In the genomic region with DNA sequence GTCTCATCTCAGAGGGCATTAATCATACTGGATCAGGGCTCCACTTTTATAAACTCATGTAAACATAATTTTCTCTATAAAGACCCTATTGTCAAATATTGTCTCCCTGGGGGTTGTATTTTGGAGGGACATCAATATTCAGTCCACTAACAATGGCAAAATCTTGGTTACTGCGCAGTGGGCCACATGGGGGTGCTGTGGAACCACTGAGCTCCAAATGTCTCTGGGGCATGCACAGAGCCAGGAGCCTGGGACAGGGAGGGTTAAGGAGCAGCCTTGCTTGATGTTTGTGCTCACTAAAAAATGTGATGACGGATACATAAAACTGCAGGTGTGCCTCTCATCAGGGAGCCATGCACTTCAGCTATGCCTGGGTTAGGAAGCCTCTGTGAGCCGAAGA, we compare ENCODE assay signal across 9 cellular contexts.
DNase-seq lines count a peak whose midpoint lies in the region; ATAC-seq and TF ChIP-seq lines count a peak whose summit lies in the region.
"Had no signal": no experiment of that assay in that cellular context is flagged by ENCODE, and none has a peak within 500 bp of the region (broad histone marks: within the 10 kb centered on the region; RNA-seq: fewer than 3 reads in every experiment).

No MANE protein-coding gene starts in this region.

- no peak for ATAC-seq in heart right ventricle
- no peak for ATAC-seq in HG03342 (IDR thresholded peaks at IDR 0.05; ENCODE audit: unreplicated experiment)

- H3K27me3 ChIP-seq in cardiac muscle cell = no peaks in the 10 kb centered on the region
- peaks cover 0 to 27% (median 6%) of the 10 kb centered on the region in 7 donors for H3K27me3 ChIP-seq in heart right ventricle
- no peaks in the 10 kb centered on the region for H3K27me3 ChIP-seq in WERI-Rb-1 (ENCODE audit: insufficient read depth, low read depth, severe bottlenecking)
- H3K27me3 ChIP-seq: SJSA1 had no signal

- DNase-seq in cardiac muscle cell (ENCODE audit: low read depth in 1 of 2, low spot score in 1 of 2) (no peak), heart right ventricle (no peak), WERI-Rb-1 (peak; percentile 63), epithelial cell of esophagus (ENCODE audit: low read depth) (peak; percentile 19), NCI-H187 treated with DMSO at 0.1 percent for 48 hours (lab: John Stamatoyannopoulos, UW) (no peak), DMS 273 (lab: John Stamatoyannopoulos, UW; ENCODE audit: unreplicated experiment) (no peak), inferior parietal cortex (ENCODE audit: extremely low spot score) (no peak)

- H3K27ac ChIP-seq in cardiac muscle cell (no peak overlapping the region), heart right ventricle (no peak overlapping the region), WERI-Rb-1 (no peak overlapping the region)
- H3K27ac ChIP-seq: SJSA1 had no signal

- intact Hi-C loops in heart right ventricle (cut with DNase I) = no loop called here

- H3K9me3 ChIP-seq in cardiac muscle cell (ENCODE audit: low read depth) (no peaks in the 10 kb centered on the region), heart right ventricle (no peaks in the 10 kb centered on the region), WERI-Rb-1 (ENCODE audit: severe bottlenecking) (no peaks in the 10 kb centered on the region)
- H3K9me3 ChIP-seq: SJSA1 had no signal

- H3K36me3 ChIP-seq in cardiac muscle cell (no peaks in the 10 kb centered on the region), heart right ventricle (no peaks in the 10 kb centered on the region), WERI-Rb-1 (no peaks in the 10 kb centered on the region)
- H3K36me3 ChIP-seq: SJSA1 had no signal

- TF ChIP-seq CTCF in cardiac muscle cell (IDR thresholded peaks at IDR 0.05; ENCODE audit: low read depth, low read length) = peak; percentile 25
- peak in 2 of 9 donors; percentile 17 to 24 for TF ChIP-seq CTCF in heart right ventricle (IDR thresholded peaks at IDR 0.05)
- TF ChIP-seq CTCF in WERI-Rb-1 (IDR thresholded peaks at IDR 0.05; ENCODE audit: low read depth, low read length) = peak; percentile 78
- peak; percentile 47 for TF ChIP-seq CTCF in epithelial cell of esophagus (IDR thresholded peaks at IDR 0.05; ENCODE audit: insufficient read depth, low read depth, low read length, missing control alignments)

- 40 to 44% methylated on average over 3 of the region's 3 CpGs for WGBS in heart right ventricle, 2 donors

- H3K4me3 ChIP-seq in cardiac muscle cell = no peak overlapping the region
- H3K4me3 ChIP-seq in heart right ventricle = no peak overlapping the region
- no peak overlapping the region for H3K4me3 ChIP-seq in WERI-Rb-1 (ENCODE audit: low read depth, low read length)
- H3K4me3 ChIP-seq in epithelial cell of esophagus (ENCODE audit: low read length) = no peak overlapping the region
- H3K4me3 ChIP-seq: SJSA1 had no signal

- peaks cover 6% of the 10 kb centered on the region for H3K4me1 ChIP-seq in cardiac muscle cell (ENCODE audit: low read depth)
- no peaks in the 10 kb centered on the region for H3K4me1 ChIP-seq in heart right ventricle
- H3K4me1 ChIP-seq: SJSA1 had no signal

Comparison
In these comparisons a context has a peak if more than half of its experiments do, and no peak if none do; other contexts are left out.
1. DNase-seq: peak in WERI-Rb-1 (single experiment) and epithelial cell of esophagus (single experiment); none in cardiac muscle cell (0 of 2), heart right ventricle (0 of 2), NCI-H187 treated with DMSO at 0.1 percent for 48 hours (single experiment), DMS 273 (single experiment) and inferior parietal cortex (single experiment).